ENCODE assay signal across 8 cellular contexts in genomic region chr15:23877502-23878412, GRCh38.
DNase-seq lines count a peak whose midpoint lies in the region; ATAC-seq and TF ChIP-seq lines count a peak whose summit lies in the region.

No MANE protein-coding gene starts in this region.

- peaks cover 4% of the 10 kb centered on the region for H3K27me3 Mint-ChIP-seq in Caco-2 (ENCODE audit: insufficient read depth, unreplicated experiment)
- peaks cover 4% of the 10 kb centered on the region for H3K27me3 Mint-ChIP-seq in neural progenitor cell (ENCODE audit: insufficient read depth, low read depth)

- peak overlapping the region; percentile 72 for H3K4me2 ChIP-seq in neural progenitor cell

- CTCF ChIA-PET in Caco-2 (lab: Charles Lee) = interaction anchor here (0.6 to 1.0 kb wide), 6 partner anchors 225 to 838 kb away, joined by 3 to 4 read pairs (median 3); partner anchors contain the start of gene TUBGCP5

- ATAC-seq in HG02798 (IDR thresholded peaks at IDR 0.05; ENCODE audit: poor library complexity, unreplicated experiment) (peak; percentile 55), GM19023 (IDR thresholded peaks at IDR 0.05; ENCODE audit: unreplicated experiment) (no peak), GM19397 (IDR thresholded peaks at IDR 0.05; ENCODE audit: unreplicated experiment) (no peak)

- H3K9me3 ChIP-seq in Caco-2 (no peaks in the 10 kb centered on the region; the same call in 1 of the 2 replicates), neural progenitor cell (ENCODE audit: low read depth) (no peaks in the 10 kb centered on the region), sigmoid colon (no peaks in the 10 kb centered on the region)

- intact Hi-C loops in Caco-2 (cut with micrococcal nuclease; ENCODE audit: unreplicated experiment) (loop anchor here (1.0 to 5.0 kb wide), 4 partner anchors 228 to 380 kb away; no protein-coding TSS in a partner anchor), sigmoid colon (cut with DNase I) (loop anchor here (5.0 kb wide), 1 partner anchor 235 kb away; no protein-coding TSS in a partner anchor)

- POLR2A ChIA-PET in Caco-2 (lab: Charles Lee) = no interaction called here

- H3K36me3 ChIP-seq in Caco-2 (ENCODE audit: control insufficient read depth, insufficient read depth, low read length) (no peaks in the 10 kb centered on the region), neural progenitor cell (no peaks in the 10 kb centered on the region), sigmoid colon (no peaks in the 10 kb centered on the region)

- H3K4me3 ChIP-seq in Caco-2 (ENCODE audit: low read depth, low read length) = no peak overlapping the region
- H3K4me3 ChIP-seq in neural progenitor cell = peak overlapping the region; percentile 45
- no peak overlapping the region for H3K4me3 ChIP-seq in sigmoid colon

- TF ChIP-seq CTCF in Caco-2 (IDR thresholded peaks at IDR 0.05; ENCODE audit: insufficient read depth in 1 of 2, low read depth in 1 of 2, low read length in 1 of 2, severe bottlenecking in 1 of 2, unreplicated experiment in 1 of 2) (peak; percentile 59 to 73), neural progenitor cell (IDR thresholded peaks at IDR 0.05) (peak; percentile 69), sigmoid colon (IDR thresholded peaks at IDR 0.05) (peak in 1 of 4 experiments; percentile 26)

- H3K9me3 Mint-ChIP-seq in Caco-2 (ENCODE audit: unreplicated experiment) = no peaks in the 10 kb centered on the region
- H3K9me3 Mint-ChIP-seq in neural progenitor cell = peaks cover 8% of the 10 kb centered on the region

- no peak overlapping the region for H2AFZ ChIP-seq in neural progenitor cell (replicated peaks)

- TF ChIP-seq EP300 in sigmoid colon (IDR thresholded peaks at IDR 0.05) = no peak

- no peaks in the 10 kb centered on the region for H3K79me2 ChIP-seq in neural progenitor cell (ENCODE audit: low read depth)

- TF ChIP-seq POLR2A in erythroblast (IDR thresholded peaks at IDR 0.05; ENCODE audit: low read length) (no peak), sigmoid colon (IDR thresholded peaks at IDR 0.05) (no peak)

- H3K9ac ChIP-seq in neural progenitor cell = no peak overlapping the region

- peaks cover 7% of the 10 kb centered on the region for H3K4me1 Mint-ChIP-seq in Caco-2 (ENCODE audit: low read depth, unreplicated experiment)
- H3K4me1 Mint-ChIP-seq in neural progenitor cell = no peaks in the 10 kb centered on the region

- no peak overlapping the region for H3K27ac ChIP-seq in neural progenitor cell
- no peak overlapping the region for H3K27ac ChIP-seq in sigmoid colon

- H3K27ac Mint-ChIP-seq in Caco-2 (ENCODE audit: unreplicated experiment) = no peak overlapping the region
- no peak overlapping the region for H3K27ac Mint-ChIP-seq in neural progenitor cell

- H4K20me1 ChIP-seq in neural progenitor cell (ENCODE audit: low read depth) = no peaks in the 10 kb centered on the region

- BruUV-seq in Caco-2 (replicated peaks; lab: Mats Ljungman, UMichigan) = no TSS peak

- WGBS in sigmoid colon, 2 donors = 32 to 33% methylated on average over 36 of the region's 36 CpGs

- no peaks in the 10 kb centered on the region for H3K36me3 Mint-ChIP-seq in Caco-2 (ENCODE audit: insufficient read depth, unreplicated experiment)
- H3K36me3 Mint-ChIP-seq in neural progenitor cell = no peaks in the 10 kb centered on the region

- DNase-seq in Caco-2 = peak; percentile 60 to 74
- peak; percentile 20 for DNase-seq in RPMI7951 (ENCODE audit: low read depth)
- DNase-seq in erythroblast (lab: John Stamatoyannopoulos, UW) = peak; percentile 20 to 36
- DNase-seq in neural progenitor cell (ENCODE audit: low spot score) = peak; percentile 85
- DNase-seq in sigmoid colon = no peak

- H3K4me3 Mint-ChIP-seq in Caco-2 (ENCODE audit: unreplicated experiment) (no peak overlapping the region), neural progenitor cell (peak overlapping the region; percentile 57)

- H3K4me1 ChIP-seq in Caco-2 (no peaks in the 10 kb centered on the region), neural progenitor cell (no peaks in the 10 kb centered on the region), sigmoid colon (no peaks in the 10 kb centered on the region)

- H3K27me3 ChIP-seq in Caco-2 (replicated peaks; ENCODE audit: control insufficient read depth, insufficient read depth, low read length) (no peaks in the 10 kb centered on the region), neural progenitor cell (peaks cover 5% of the 10 kb centered on the region), sigmoid colon (peaks cover 0 to 5% (median 0%) of the 10 kb centered on the region in 3 donors)

- H3F3A ChIP-seq in neural progenitor cell (ENCODE audit: low read depth) = no peaks in the 10 kb centered on the region
